In genomic region chr17:77011173-77012011, GRCh38 we compare ENCODE assay signal across 9 cellular contexts.
DNase-seq lines count a peak whose midpoint lies in the region; ATAC-seq, FAIRE-seq and TF ChIP-seq lines count a peak whose summit lies in the region.
"Had no signal": no experiment of that assay in that cellular context is flagged by ENCODE, and none has a peak within 500 bp of the region (broad histone marks: within the 10 kb centered on the region; RNA-seq: fewer than 3 reads in every experiment).

No MANE protein-coding gene starts in this region.

- in situ Hi-C loops in HepG2 (cut with HindIII; ENCODE audit: extremely low pct_ligation_motif_present, low pct_unique_long_range_greater_than_20kb), result loop anchor here (5.0 kb wide), 1 partner anchor 46 kb away; no protein-coding TSS in a partner anchor

- WGBS in HepG2 (ENCODE audit: low lambda C conversion rate), result 43% methylated on average over 7 of the region's 7 CpGs
- WGBS in testis, 2 donors, result 72 to 75% methylated on average over 7 of the region's 7 CpGs

- no peaks in the 10 kb centered on the region for H3K36me3 ChIP-seq in BE2C
- H3K36me3 ChIP-seq in PC-9 (ENCODE audit: low read depth), result no peaks in the 10 kb centered on the region
- H3K36me3 ChIP-seq in HepG2 (replicated peaks in 1 of 2; ENCODE audit: control insufficient read depth in 1 of 2, insufficient read depth in 2 of 2, low read length in 2 of 2), result no peaks in the 10 kb centered on the region
- no peaks in the 10 kb centered on the region for H3K36me3 ChIP-seq in testis (ENCODE audit: low read depth, missing control alignments)

- H3K9ac ChIP-seq in HepG2 (ENCODE audit: insufficient read depth, low read depth, low read length), result no peak overlapping the region

- H3K4me1 Mint-ChIP-seq in activated naive CD8-positive, alpha-beta T cell treated with anti-CD3 and anti-CD28 coated beads for 36 hours, result no peaks in the 10 kb centered on the region

- no peaks in the 10 kb centered on the region for H4K20me1 ChIP-seq in PC-9 (ENCODE audit: insufficient read depth)
- no peaks in the 10 kb centered on the region for H4K20me1 ChIP-seq in HepG2 (ENCODE audit: insufficient read depth, low read length)

- POLR2A ChIA-PET in PC-9 (lab: Charles Lee; ENCODE audit: unreplicated experiment), result no interaction called here
- POLR2A ChIA-PET in HepG2 (lab: Yijun Ruan, JAX), result no interaction called here

- H3K4me3 Mint-ChIP-seq in activated naive CD8-positive, alpha-beta T cell treated with anti-CD3 and anti-CD28 coated beads for 36 hours, result no peak overlapping the region
- H3K4me3 Mint-ChIP-seq: memory B cell had no signal

- H3K9me2 ChIP-seq in PC-9 (ENCODE audit: insufficient read depth), result no peaks in the 10 kb centered on the region

- H3F3A ChIP-seq in PC-9 (ENCODE audit: insufficient read depth, low read depth), result no peaks in the 10 kb centered on the region

- no peak for TF ChIP-seq POLR2A in HepG2 (IDR thresholded peaks at IDR 0.05; ENCODE audit: insufficient read depth in 1 of 2, low read depth in 2 of 2, low read length in 2 of 2)
- no peak for TF ChIP-seq POLR2A in testis (IDR thresholded peaks at IDR 0.05)

- BruUV-seq in PC-9 (replicated peaks; lab: Mats Ljungman, UMichigan) (no TSS peak), HepG2 (replicated peaks; lab: Mats Ljungman, UMichigan) (no TSS peak)

- CTCF ChIA-PET in PC-9 (lab: Charles Lee), result interaction anchor here (0.7 kb wide), 1 partner anchor 55 kb away, joined by 5 read pairs; no protein-coding TSS in a partner anchor
- CTCF ChIA-PET in HepG2 (lab: Yijun Ruan, JAX; ENCODE audit: low intra/inter-chr PET ratio, low total read pairs), result interaction anchor here (1.1 to 2.6 kb wide), 4 partner anchors 45 to 143 kb away, joined by 4 to 23 read pairs (median 5); partner anchors contain the start of gene MGAT5B

- peak; percentile 62 for TF ChIP-seq RAD21 in HepG2 (CRISPR knock-in tag; IDR thresholded peaks at IDR 0.05)

- no peak overlapping the region for H2AFZ ChIP-seq in PC-9
- H2AFZ ChIP-seq in HepG2 (ENCODE audit: low read length), result no peak overlapping the region

- no peak for TF ChIP-seq EP300 in HepG2 (IDR thresholded peaks at IDR 0.05; ENCODE audit: low read depth in 2 of 2, low read length in 2 of 2)
- TF ChIP-seq EP300 in HepG2 (CRISPR knock-in tag; IDR thresholded peaks at IDR 0.05; ENCODE audit: borderline replicate concordance), result no peak

- no peak overlapping the region for H3K4me3 ChIP-seq in BE2C (ENCODE audit: low read depth, low read length)
- H3K4me3 ChIP-seq in HFF-Myc (replicated peaks; ENCODE audit: low read depth, low read length), result no peak overlapping the region
- no peak overlapping the region for H3K4me3 ChIP-seq in PC-9
- no peak overlapping the region for H3K4me3 ChIP-seq in HepG2 (replicated peaks in 1 of 3; ENCODE audit: insufficient read depth in 1 of 3, low read depth in 2 of 3, low read length in 3 of 3)
- H3K4me3 ChIP-seq in testis, result no peak overlapping the region

- peak; percentile 49 for FAIRE-seq in HepG2 (lab: Jason Lieb, UNC)

- DNase-seq in BE2C (peak; percentile 72), HFF-Myc (ENCODE audit: extremely low read depth, low read depth) (peak; percentile 32), PC-9 (peak in 1 of 2 experiments; percentile 39), HepG2 (ENCODE audit: low spot score) (peak; percentile 53), testis (peak; percentile 75), H4 (ENCODE audit: low spot score) (no peak)
- DNase-seq in activated naive CD8-positive, alpha-beta T cell treated with anti-CD3 and anti-CD28 coated beads for 36 hours, result peak; percentile 31

- H3K27ac ChIP-seq in PC-9 (no peak overlapping the region), HepG2 (ENCODE audit: extremely low read length, insufficient read depth, low read length) (no peak overlapping the region), testis (no peak overlapping the region)

- H3K79me2 ChIP-seq in PC-9 (ENCODE audit: low read depth) (no peaks in the 10 kb centered on the region), HepG2 (ENCODE audit: insufficient read depth, low read length) (no peaks in the 10 kb centered on the region)

- no peak overlapping the region for H3K27ac Mint-ChIP-seq in activated naive CD8-positive, alpha-beta T cell treated with anti-CD3 and anti-CD28 coated beads for 36 hours
- H3K27ac Mint-ChIP-seq: memory B cell had no signal

- peak; percentile 85 for TF ChIP-seq CTCF in BE2C (IDR thresholded peaks at IDR 0.05; ENCODE audit: low read depth, low read length)
- TF ChIP-seq CTCF in HFF-Myc (IDR thresholded peaks at IDR 0.05; ENCODE audit: low read depth, low read length, missing control alignments), result peak; percentile 71
- peak; percentile 74 for TF ChIP-seq CTCF in PC-9 (conservative IDR thresholded peaks at IDR 0.05)
- TF ChIP-seq CTCF in HepG2 (CRISPR knock-in tag; IDR thresholded peaks at IDR 0.05), result peak; percentile 71
- TF ChIP-seq CTCF in testis (IDR thresholded peaks at IDR 0.05), result peak; percentile 35 to 51 (median 41)

- peaks cover 3% of the 10 kb centered on the region for H3K27me3 Mint-ChIP-seq in activated naive CD8-positive, alpha-beta T cell treated with anti-CD3 and anti-CD28 coated beads for 36 hours

- H3K4me1 ChIP-seq in BE2C (peaks cover 6% of the 10 kb centered on the region; the same call in 1 of the 2 replicates), PC-9 (replicated peaks; ENCODE audit: insufficient read depth) (no peaks in the 10 kb centered on the region), HepG2 (ENCODE audit: insufficient read depth, low read length) (no peaks in the 10 kb centered on the region), testis (no peaks in the 10 kb centered on the region)

- peaks cover 3% of the 10 kb centered on the region for H3K36me3 Mint-ChIP-seq in activated naive CD8-positive, alpha-beta T cell treated with anti-CD3 and anti-CD28 coated beads for 36 hours

- H3K4me2 ChIP-seq in PC-9, result no peak overlapping the region
- no peak overlapping the region for H3K4me2 ChIP-seq in HepG2 (ENCODE audit: low read depth, low read length)

- intact Hi-C loops in PC-9 (cut with micrococcal nuclease; ENCODE audit: unreplicated experiment) (loop anchor here (5.0 kb wide), 1 partner anchor 46 kb away; no protein-coding TSS in a partner anchor), HepG2 (cut with micrococcal nuclease; ENCODE audit: unreplicated experiment) (loop anchor here (1.0 kb wide), 2 partner anchors 45 to 55 kb away; no protein-coding TSS in a partner anchor), testis (cut with DNase I; ENCODE audit: low total_unique reads) (no loop called here)

- H3K27me3 ChIP-seq in BE2C (no peaks in the 10 kb centered on the region), PC-9 (ENCODE audit: insufficient read depth, low read depth) (no peaks in the 10 kb centered on the region), HepG2 (ENCODE audit: control insufficient read depth in 1 of 2, insufficient read depth in 2 of 2, low read length in 2 of 2) (no peaks in the 10 kb centered on the region), testis (no peaks in the 10 kb centered on the region)

- ATAC-seq in HepG2 (0 out of 3 replicates have a peak, but pooled peaks have one; percentile 39), GM21526 (IDR thresholded peaks at IDR 0.05; ENCODE audit: low FRiP score, unreplicated experiment) (no peak)

- no peaks in the 10 kb centered on the region for H3K9me3 ChIP-seq in BE2C
- H3K9me3 ChIP-seq in PC-9 (ENCODE audit: insufficient read depth, low read depth), result no peaks in the 10 kb centered on the region
- peaks cover 10% of the 10 kb centered on the region for H3K9me3 ChIP-seq in HepG2 (ENCODE audit: low read length)
- H3K9me3 ChIP-seq in testis, result no peaks in the 10 kb centered on the region

- H3K9me3 Mint-ChIP-seq in activated naive CD8-positive, alpha-beta T cell treated with anti-CD3 and anti-CD28 coated beads for 36 hours, result peaks cover 4% of the 10 kb centered on the region

TF ChIP-seq in HepG2, 621 proteins besides CTCF, POLR2A, EP300 and RAD21 (continues in another document):
- no peak for TF ChIP-seq CENPT (CRISPR knock-in tag; IDR thresholded peaks at IDR 0.05; ENCODE audit: low read depth)
- TF ChIP-seq, protein P1, sequence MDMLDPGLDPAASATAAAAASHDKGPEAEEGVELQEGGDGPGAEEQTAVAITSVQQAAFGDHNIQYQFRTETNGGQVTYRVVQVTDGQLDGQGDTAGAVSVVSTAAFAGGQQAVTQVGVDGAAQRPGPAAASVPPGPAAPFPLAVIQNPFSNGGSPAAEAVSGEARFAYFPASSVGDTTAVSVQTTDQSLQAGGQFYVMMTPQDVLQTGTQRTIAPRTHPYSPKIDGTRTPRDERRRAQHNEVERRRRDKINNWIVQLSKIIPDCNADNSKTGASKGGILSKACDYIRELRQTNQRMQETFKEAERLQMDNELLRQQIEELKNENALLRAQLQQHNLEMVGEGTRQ (IDR thresholded peaks at IDR 0.05; ENCODE audit: low read depth, low read length), result no peak
- TF ChIP-seq, protein P1 (CRISPR knock-in tag; IDR thresholded peaks at IDR 0.05; ENCODE audit: borderline replicate concordance), result no peak
- TF ChIP-seq SMAD9 (CRISPR knock-in tag; IDR thresholded peaks at IDR 0.05), result no peak
- 0 out of 2 replicates have a peak, but pooled peaks have one; percentile 32 for TF ChIP-seq MTF1 (CRISPR knock-in tag; IDR thresholded peaks at IDR 0.05)
- TF ChIP-seq SOX6 (IDR thresholded peaks at IDR 0.05), result no peak
- TF ChIP-seq SOX6 (CRISPR knock-in tag; IDR thresholded peaks at IDR 0.05), result no peak
- no peak for TF ChIP-seq FOSL1 (CRISPR knock-in tag; IDR thresholded peaks at IDR 0.05; ENCODE audit: borderline replicate concordance)
- no peak for TF ChIP-seq NR2C2 (CRISPR knock-in tag; IDR thresholded peaks at IDR 0.05; ENCODE audit: borderline replicate concordance)
- peak; percentile 62; the same call in 1 of the 2 replicates for TF ChIP-seq SMC3 (IDR thresholded peaks at IDR 0.05; ENCODE audit: low read length)
